Comparison of ENCODE assay signal across 9 cellular contexts in the genomic region with DNA sequence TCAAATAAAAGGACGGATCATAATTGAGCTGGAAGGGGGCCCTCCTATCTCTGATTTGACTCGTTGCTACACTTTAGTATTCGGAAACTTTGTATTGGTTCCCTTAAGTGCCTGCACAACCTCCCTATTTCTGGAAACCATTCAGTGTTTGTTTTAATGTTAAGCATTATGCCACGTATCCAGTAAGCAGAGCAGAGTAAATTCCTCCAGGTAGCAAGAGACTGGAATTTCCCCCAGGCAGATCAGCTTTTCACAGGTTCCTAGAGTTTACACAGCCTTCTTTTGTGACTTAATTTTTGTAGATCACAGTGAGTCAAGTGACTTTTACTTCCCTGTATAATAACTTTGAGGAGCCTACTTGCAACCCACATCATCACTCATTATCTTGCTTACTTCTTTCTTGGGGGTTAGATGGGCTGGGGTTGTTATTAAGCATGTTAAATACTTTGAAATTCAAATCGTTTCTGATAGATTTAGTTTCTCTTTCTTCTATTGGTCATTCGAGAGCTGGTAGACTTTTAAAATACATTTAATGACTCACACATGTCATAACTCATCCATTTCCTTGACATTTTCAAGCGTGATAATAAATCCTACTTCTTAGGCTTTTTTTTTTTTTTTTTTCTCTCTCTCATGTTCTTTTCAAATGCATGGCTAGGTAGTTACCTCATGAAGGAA.
DNase-seq lines count a peak whose midpoint lies in the region; ATAC-seq and TF ChIP-seq lines count a peak whose summit lies in the region.
"Had no signal": no experiment of that assay in that cellular context is flagged by ENCODE, and none has a peak within 500 bp of the region (broad histone marks: within the 10 kb centered on the region; RNA-seq: fewer than 3 reads in every experiment).

No MANE protein-coding gene starts in this region.

- TF ChIP-seq POLR2A in body of pancreas (IDR thresholded peaks at IDR 0.05), result peak in 2 of 3 donors; percentile 46 to 49

- H3K27ac Mint-ChIP-seq in activated T-cell treated with anti-CD3 and anti-CD28 coated beads, Interleukin-2, amount 50 U/mL, for 24 hours, result no peak overlapping the region

- no peaks in the 10 kb centered on the region for H3K36me3 Mint-ChIP-seq in activated T-cell treated with anti-CD3 and anti-CD28 coated beads, Interleukin-2, amount 50 U/mL, for 4 hours (ENCODE audit: insufficient read depth)
- no peaks in the 10 kb centered on the region for H3K36me3 Mint-ChIP-seq in activated T-cell treated with anti-CD3 and anti-CD28 coated beads, Interleukin-2, amount 50 U/mL, for 24 hours (ENCODE audit: low read depth)

- H3K27me3 Mint-ChIP-seq in activated T-cell treated with anti-CD3 and anti-CD28 coated beads, Interleukin-2, amount 50 U/mL, for 4 hours (ENCODE audit: low read depth), result no peaks in the 10 kb centered on the region
- no peaks in the 10 kb centered on the region for H3K27me3 Mint-ChIP-seq in activated T-cell treated with anti-CD3 and anti-CD28 coated beads, Interleukin-2, amount 50 U/mL, for 24 hours

- WGBS in body of pancreas, 2 donors, result 8 to 11% methylated on average over 7 of the region's 7 CpGs

- H3K36me3 ChIP-seq in body of pancreas (replicated peaks in 1 of 2; ENCODE audit: insufficient read depth in 1 of 2, low read depth in 2 of 2), result no peaks in the 10 kb centered on the region
- H3K36me3 ChIP-seq in upper lobe of right lung, result no peaks in the 10 kb centered on the region

- H3K9me3 ChIP-seq in body of pancreas, result no peaks in the 10 kb centered on the region
- no peaks in the 10 kb centered on the region for H3K9me3 ChIP-seq in upper lobe of right lung

- H3K4me3 Mint-ChIP-seq in activated T-cell treated with anti-CD3 and anti-CD28 coated beads, Interleukin-2, amount 50 U/mL, for 4 hours, result no peak overlapping the region
- no peak overlapping the region for H3K4me3 Mint-ChIP-seq in activated T-cell treated with anti-CD3 and anti-CD28 coated beads, Interleukin-2, amount 50 U/mL, for 24 hours

- DNase-seq in activated T-cell treated with anti-CD3 and anti-CD28 coated beads, Interleukin-2, amount 50 U/mL, for 4 hours, result no peak
- DNase-seq in activated T-cell treated with anti-CD3 and anti-CD28 coated beads, Interleukin-2, amount 50 U/mL, for 24 hours, result no peak
- DNase-seq in body of pancreas, result peak in 1 of 4 donors; percentile 62
- DNase-seq in left colon, result no peak
- DNase-seq in upper lobe of right lung, result no peak
- DNase-seq in stimulated activated CD4-positive, alpha-beta T cell treated with anti-CD3 and anti-CD28 coated beads, Interleukin-2, amount 100 ng/mL, for 24 hours, result no peak
- no peak for DNase-seq in NCI-H524 treated with DMSO at 0.1 percent for 48 hours (lab: John Stamatoyannopoulos, UW)
- no peak for DNase-seq in NCI-H1105 treated with DMSO at 0.1 percent for 48 hours (lab: John Stamatoyannopoulos, UW)
- DNase-seq: hypothalamus had no signal

- H3K4me3 ChIP-seq in body of pancreas (no peak overlapping the region), upper lobe of right lung (no peak overlapping the region)

- TF ChIP-seq CTCF in body of pancreas (IDR thresholded peaks at IDR 0.05) (no peak), upper lobe of right lung (IDR thresholded peaks at IDR 0.05) (no peak)

- peak overlapping the region; percentile 68 to 90 (median 82) for H3K27ac ChIP-seq in body of pancreas
- peak overlapping the region; percentile 70 for H3K27ac ChIP-seq in upper lobe of right lung

- no peaks in the 10 kb centered on the region for H3K27me3 ChIP-seq in body of pancreas
- no peaks in the 10 kb centered on the region for H3K27me3 ChIP-seq in upper lobe of right lung

- H3K4me1 ChIP-seq in body of pancreas (peaks cover 45% of the 10 kb centered on the region), upper lobe of right lung (peaks cover 22% of the 10 kb centered on the region)

- H3K4me1 Mint-ChIP-seq in activated T-cell treated with anti-CD3 and anti-CD28 coated beads, Interleukin-2, amount 50 U/mL, for 4 hours (ENCODE audit: low read depth), result peaks cover 5% of the 10 kb centered on the region
- H3K4me1 Mint-ChIP-seq in activated T-cell treated with anti-CD3 and anti-CD28 coated beads, Interleukin-2, amount 50 U/mL, for 24 hours (ENCODE audit: low read depth), result peaks cover 10% of the 10 kb centered on the region

- peak; percentile 46 to 57 for ATAC-seq in activated T-cell treated with anti-CD3 and anti-CD28 coated beads, Interleukin-2, amount 50 U/mL, for 4 hours
- ATAC-seq in body of pancreas (peak; percentile 88), left colon (peak; percentile 78), upper lobe of right lung (peak; percentile 86)

- intact Hi-C loops in body of pancreas (cut with DNase I) (no loop called here), left colon (cut with DNase I, micrococcal nuclease) (no loop called here), upper lobe of right lung (cut with DNase I) (no loop called here)

- H3K9me3 Mint-ChIP-seq in activated T-cell treated with anti-CD3 and anti-CD28 coated beads, Interleukin-2, amount 50 U/mL, for 4 hours, result no peaks in the 10 kb centered on the region
- H3K9me3 Mint-ChIP-seq in activated T-cell treated with anti-CD3 and anti-CD28 coated beads, Interleukin-2, amount 50 U/mL, for 24 hours, result no peaks in the 10 kb centered on the region
